ENCODE assay signal across 13 cellular contexts in the genomic region with DNA sequence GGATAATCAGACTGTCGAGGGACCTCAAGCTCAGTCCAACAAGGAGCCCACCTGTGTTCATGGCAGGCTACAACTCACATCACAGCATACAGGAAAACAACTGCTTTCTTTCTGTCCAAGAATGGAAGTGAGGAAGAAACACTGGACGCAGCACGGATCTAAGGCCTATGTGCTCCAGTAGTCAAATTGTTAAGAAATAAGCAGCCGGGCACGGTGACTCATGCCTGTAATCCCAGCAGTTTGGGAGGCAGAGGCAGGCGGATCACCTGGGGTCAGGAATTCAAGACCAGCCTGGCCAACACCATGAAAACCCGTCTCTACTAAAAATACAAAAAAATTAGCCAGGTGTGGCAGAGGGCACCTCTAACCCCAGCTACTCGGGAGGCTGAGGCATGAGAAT.
A peak's percentile ranks its signal among the peaks of the same experiment; 100 is the strongest.
DNase-seq lines count a peak whose midpoint lies in the region; ATAC-seq and TF ChIP-seq lines count a peak whose summit lies in the region.
"Had no signal": no experiment of that assay in that cellular context is flagged by ENCODE, and none has a peak within 500 bp of the region (broad histone marks: within the 10 kb centered on the region; RNA-seq: fewer than 3 reads in every experiment).

No MANE protein-coding gene starts in this region.

- H3K9ac ChIP-seq in neuronal stem cell (ENCODE audit: low read depth, low read length, poor library complexity), result no peak overlapping the region
- H3K9ac ChIP-seq: BLaER1 had no signal

- ATAC-seq in RWPE2 (ENCODE audit: low read depth), result peak; percentile 78
- no peak for ATAC-seq in HG03469 (IDR thresholded peaks at IDR 0.05; ENCODE audit: unreplicated experiment)
- ATAC-seq in left ventricle myocardium superior, result no peak
- ATAC-seq: activated CD8-positive, alpha-beta T cell treated with anti-CD3 and anti-CD28 coated beads for 36 hours had no signal

- no peak overlapping the region for H2AK5ac ChIP-seq in neuronal stem cell (ENCODE audit: low read depth, low read length)

- peaks cover 38% of the 10 kb centered on the region for H3K4me1 ChIP-seq in RWPE2 (ENCODE audit: insufficient read depth, poor library complexity, severe bottlenecking)
- H3K4me1 ChIP-seq in esophagus squamous epithelium, result peaks cover 5 to 35% (median 7%) of the 10 kb centered on the region in 3 donors
- peaks cover 0 to 2% of the 10 kb centered on the region in 2 donors for H3K4me1 ChIP-seq in neuronal stem cell (ENCODE audit: control insufficient read depth in 2 of 2, insufficient read depth in 1 of 2, low read depth in 1 of 2, low read length in 2 of 2)
- H3K4me1 ChIP-seq: BLaER1 had no signal

- H3K18ac ChIP-seq in neuronal stem cell (ENCODE audit: low read length), result peak overlapping the region; percentile 40

- H3K9me3 ChIP-seq in RWPE2 (ENCODE audit: severe bottlenecking) (no peaks in the 10 kb centered on the region), esophagus squamous epithelium (no peaks in the 10 kb centered on the region), neuronal stem cell (replicated peaks in 1 of 2; ENCODE audit: control insufficient read depth in 2 of 2, insufficient read depth in 1 of 2, low read depth in 1 of 2, low read length in 2 of 2) (no peaks in the 10 kb centered on the region)

- no peak overlapping the region for H2BK15ac ChIP-seq in neuronal stem cell (ENCODE audit: low read length)

- H2BK120ac ChIP-seq in neuronal stem cell (ENCODE audit: low read depth, low read length), result no peak overlapping the region

- no peaks in the 10 kb centered on the region for H3K36me3 ChIP-seq in RWPE2 (ENCODE audit: low read depth)
- no peaks in the 10 kb centered on the region for H3K36me3 ChIP-seq in esophagus squamous epithelium
- H3K36me3 ChIP-seq in neuronal stem cell (replicated peaks in 1 of 2; ENCODE audit: control insufficient read depth in 2 of 2, insufficient read depth in 2 of 2, low read length in 2 of 2), result no peaks in the 10 kb centered on the region

- no peak for TF ChIP-seq POLR2A in esophagus squamous epithelium (IDR thresholded peaks at IDR 0.05)

- no peak overlapping the region for H4K91ac ChIP-seq in neuronal stem cell (ENCODE audit: low read depth, low read length, poor library complexity)

- H2AFZ ChIP-seq in neuronal stem cell (ENCODE audit: low read length), result no peak overlapping the region

- no peak overlapping the region for H4K8ac ChIP-seq in neuronal stem cell (ENCODE audit: low read depth, low read length)

- no peak overlapping the region for H3K23ac ChIP-seq in neuronal stem cell (ENCODE audit: low read depth, low read length, poor library complexity)

- H3K4ac ChIP-seq in neuronal stem cell (ENCODE audit: low read length), result no peak overlapping the region

- H3K27me3 ChIP-seq in RWPE2 (ENCODE audit: insufficient read depth, poor library complexity, severe bottlenecking), result no peaks in the 10 kb centered on the region
- H3K27me3 ChIP-seq in esophagus squamous epithelium, result no peaks in the 10 kb centered on the region
- H3K27me3 ChIP-seq in neuronal stem cell (ENCODE audit: control insufficient read depth in 3 of 3, insufficient read depth in 3 of 3, low read depth in 1 of 3, low read length in 3 of 3), result no peaks in the 10 kb centered on the region
- H3K27me3 ChIP-seq: BLaER1 had no signal

- H2BK5ac ChIP-seq in neuronal stem cell (ENCODE audit: low read length), result no peak overlapping the region

- H3K27ac ChIP-seq in RWPE2 (ENCODE audit: poor library complexity, severe bottlenecking) (peak overlapping the region; percentile 49), esophagus squamous epithelium (peak overlapping the region in 3 of 4 donors; percentile 23 to 33 (median 30)), neuronal stem cell (replicated peaks; ENCODE audit: low read length) (no peak overlapping the region)
- H3K27ac ChIP-seq: BLaER1 had no signal

- no peaks in the 10 kb centered on the region for H3K79me1 ChIP-seq in neuronal stem cell (ENCODE audit: low read depth, low read length)

- no peak overlapping the region for H3K14ac ChIP-seq in neuronal stem cell (ENCODE audit: low read length)

- no peak for TF ChIP-seq CTCF in RWPE2 (IDR thresholded peaks at IDR 0.05; ENCODE audit: poor library complexity, severe bottlenecking)
- no peak for TF ChIP-seq CTCF in esophagus squamous epithelium (IDR thresholded peaks at IDR 0.05)

- no peak overlapping the region for H3K4me3 ChIP-seq in RWPE2 (ENCODE audit: severe bottlenecking)
- no peak overlapping the region for H3K4me3 ChIP-seq in esophagus squamous epithelium
- H3K4me3 ChIP-seq in neuronal stem cell (ENCODE audit: low read length in 2 of 2), result no peak overlapping the region
- H3K4me3 ChIP-seq: BLaER1 had no signal

- intact Hi-C loops in esophagus squamous epithelium (cut with DNase I) (no loop called here), left ventricle myocardium superior (cut with micrococcal nuclease) (no loop called here)

- no peak overlapping the region for H3K4me2 ChIP-seq in neuronal stem cell (ENCODE audit: insufficient read depth, low read length, poor library complexity, severe bottlenecking)
- H3K4me2 ChIP-seq: BLaER1 had no signal

- H2BK12ac ChIP-seq in neuronal stem cell (ENCODE audit: low read length), result no peak overlapping the region

- WGBS in esophagus squamous epithelium, 2 donors, result 28 to 33% methylated on average over 8 of the region's 8 CpGs
- WGBS in neuronal stem cell (ENCODE audit: extremely low coverage in 2 of 2, insufficient read length in 2 of 2, insufficient replicate concordance in 1 of 2), 2 donors, result no CpG with 5 or more reads among the region's 8 CpGs

- peak; percentile 65 for DNase-seq in ELF-1 (ENCODE audit: low read depth, low spot score)
- DNase-seq in RWPE2 (ENCODE audit: low spot score), result peak; percentile 74
- no peak for DNase-seq in esophagus squamous epithelium (lab: John Stamatoyannopoulos, UW)
- DNase-seq in neuronal stem cell (ENCODE audit: low spot score), result no peak
- no peak for DNase-seq in medulla oblongata (ENCODE audit: extremely low spot score)
- no peak for DNase-seq in left ventricle myocardium superior
- DNase-seq in activated CD8-positive, alpha-beta memory T cell treated with anti-CD3 and anti-CD28 coated beads, Interleukin-2, amount 50 U/mL, for 48 hours, result no peak
- DNase-seq: activated CD8-positive, alpha-beta T cell treated with anti-CD3 and anti-CD28 coated beads for 36 hours; naive B cell; NCI-H2029 treated with DMSO at 0.1 percent for 48 hours; T-helper 2 cell had no signal

Comparison
In these comparisons a context has a peak if more than half of its experiments do, and no peak if none do; other contexts are left out.
1. DNase-seq: peak in ELF-1 (single experiment) and RWPE2 (single experiment); none in esophagus squamous epithelium (single experiment), neuronal stem cell (single experiment), medulla oblongata (single experiment), left ventricle myocardium superior (single experiment) and activated CD8-positive, alpha-beta memory T cell treated with anti-CD3 and anti-CD28 coated beads, Interleukin-2, amount 50 U/mL, for 48 hours (single experiment).